In the genomic region with DNA sequence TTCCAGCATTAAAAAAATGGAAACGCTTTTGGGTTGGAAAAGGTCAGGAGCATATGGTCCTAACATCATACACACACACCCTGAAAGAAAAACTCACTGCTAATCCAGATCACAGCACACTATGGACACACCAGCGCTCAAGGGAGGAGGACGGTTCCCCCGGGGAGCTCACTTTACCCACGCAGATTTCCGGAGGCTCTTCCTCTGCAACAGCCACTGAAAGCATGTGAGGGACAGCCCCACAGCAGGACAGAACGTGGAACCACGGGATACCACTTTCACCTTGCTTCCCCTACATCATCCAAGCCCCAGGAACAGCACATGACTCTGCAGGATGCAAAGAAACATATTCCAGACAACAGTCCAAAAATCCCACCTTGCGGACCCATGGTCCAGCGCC, we compare ENCODE assay signal across 21 cellular contexts.
"Had no signal": no experiment of that assay in that cellular context is flagged by ENCODE, and none has a peak within 500 bp of the region (broad histone marks: within the 10 kb centered on the region; RNA-seq: fewer than 3 reads in every experiment).

No MANE protein-coding gene starts in this region.

- H3K4me1 ChIP-seq: body of pancreas, colonic mucosa, testis, upper lobe of right lung had no signal

- DNase-seq: activated CD4-positive, alpha-beta T cell treated with anti-CD3 and anti-CD28 coated beads, Interleukin-2, amount 50 U/mL, for 1 hour; activated CD4-positive, CD25-positive, alpha-beta regulatory T cell; activated CD8-positive, alpha-beta memory T cell treated with anti-CD3 and anti-CD28 coated beads for 24 hours; activated naive CD4-positive, alpha-beta T cell treated with anti-CD3 and anti-CD28 coated beads for 36 hours; amniotic stem cell; body of pancreas; caudate nucleus; colonic mucosa; effector CD4-positive, alpha-beta T cell; esophagus squamous epithelium; kidney glomerular epithelial cell; mesendoderm; nucleus accumbens; stimulated activated CD4-positive, alpha-beta T cell treated with anti-CD3 and anti-CD28 coated beads, Interleukin-15, amount 100 ng/mL, for 24 hours; stimulated activated CD4-positive, alpha-beta T cell treated with anti-CD3 and anti-CD28 coated beads, Interleukin-4, amount 100 ng/mL, for 1 hour; stimulated activated naive CD8-positive, alpha-beta T cell treated with anti-CD3 and anti-CD28 coated beads, Interleukin-15, amount 100 ng/mL, for 72 hours; T-helper 2 cell; testis; upper lobe of right lung had no signal

- H3K4me3 Mint-ChIP-seq: activated naive CD4-positive, alpha-beta T cell treated with anti-CD3 and anti-CD28 coated beads for 36 hours; natural killer cell treated with Interleukin-12 subunit alpha and Interleukin-12 subunit beta and Interleukin-15 and Interleukin-18, amount 100 ng/mL, for 72 hours; stimulated activated naive CD8-positive, alpha-beta T cell treated with anti-CD3 and anti-CD28 coated beads, Interleukin-15, amount 100 ng/mL, for 72 hours had no signal

- ATAC-seq: body of pancreas; natural killer cell treated with Interleukin-12 subunit alpha and Interleukin-12 subunit beta and Interleukin-15 and Interleukin-18, amount 100 ng/mL, for 72 hours; stimulated activated naive CD8-positive, alpha-beta T cell treated with anti-CD3 and anti-CD28 coated beads, Interleukin-15, amount 100 ng/mL, for 72 hours; upper lobe of right lung had no signal

- H3K4me3 ChIP-seq: body of pancreas, colonic mucosa, esophagus squamous epithelium, skin epidermis, testis, upper lobe of right lung had no signal

- H3K27ac ChIP-seq: body of pancreas, colonic mucosa, esophagus squamous epithelium, skin epidermis, testis, upper lobe of right lung had no signal

- H3K27me3 Mint-ChIP-seq: natural killer cell treated with Interleukin-12 subunit alpha and Interleukin-12 subunit beta and Interleukin-15 and Interleukin-18, amount 100 ng/mL, for 72 hours; stimulated activated naive CD8-positive, alpha-beta T cell treated with anti-CD3 and anti-CD28 coated beads, Interleukin-15, amount 100 ng/mL, for 72 hours had no signal

- H3K27ac Mint-ChIP-seq: stimulated activated naive CD8-positive, alpha-beta T cell treated with anti-CD3 and anti-CD28 coated beads, Interleukin-15, amount 100 ng/mL, for 72 hours had no signal

- H3K9me3 Mint-ChIP-seq: activated naive CD4-positive, alpha-beta T cell treated with anti-CD3 and anti-CD28 coated beads for 36 hours; natural killer cell treated with Interleukin-12 subunit alpha and Interleukin-12 subunit beta and Interleukin-15 and Interleukin-18, amount 100 ng/mL, for 72 hours; stimulated activated naive CD8-positive, alpha-beta T cell treated with anti-CD3 and anti-CD28 coated beads, Interleukin-15, amount 100 ng/mL, for 72 hours had no signal

- H3K9me3 ChIP-seq: body of pancreas, colonic mucosa, esophagus squamous epithelium, testis, upper lobe of right lung had no signal

- H3K27me3 ChIP-seq: body of pancreas, colonic mucosa, esophagus squamous epithelium, testis, upper lobe of right lung had no signal
